27 cellular contexts compared by ENCODE assay signal in genomic region chr7:142899661-142900060, GRCh38. TPM values are rescaled to one million over a fixed set of nuclear protein-coding genes. Genes with fewer than 3 reads are reported as not detected.
"Had no signal": no experiment of that assay in that cellular context is flagged by ENCODE, and none has a peak within 500 bp of the region (broad histone marks: within the 10 kb centered on the region; RNA-seq: fewer than 3 reads in every experiment).

No MANE protein-coding gene starts in this region.

- H3K27ac Mint-ChIP-seq: IgD-negative memory B cell had no signal

- H3K36me3 Mint-ChIP-seq: IgD-negative memory B cell had no signal

- H3K4me2 ChIP-seq: KMS-11 had no signal

- H3K27ac ChIP-seq: HL-60, KMS-11, SJCRH30 had no signal

- H3K9me3 ChIP-seq: SJCRH30 had no signal

- H3K4me3 Mint-ChIP-seq: IgD-negative memory B cell had no signal

- DNase-seq: Kasumi-1; MM.1S; NCI-H1092 treated with DMSO at 0.1 percent for 48 hours; NCI-H1417; NCI-H1436 treated with DMSO at 0.1 percent for 48 hours; NCI-H1694; NCI-H187 treated with DMSO at 0.1 percent for 48 hours; NCI-H2029 treated with DMSO at 0.1 percent for 48 hours; NCI-H2171 treated with DMSO at 0.1 percent for 48 hours; NCI-H524; NCI-H526 treated with DMSO at 0.1 percent for 48 hours; NCI-H748 treated with DMSO at 0.1 percent for 48 hours; NK-92 treated with Interleukin-12 subunit alpha and Interleukin-12 subunit beta, amount 100 ng/mL, for 24 hours; SHP77 treated with DMSO at 0.1 percent for 48 hours; SJCRH30 had no signal

- H3K4me1 ChIP-seq: SJCRH30 had no signal

- FAIRE-seq: HTR-8/SVneo, K562 had no signal

- H3K4me3 ChIP-seq: K562, SJCRH30 had no signal

- H3K36me3 ChIP-seq: SJCRH30 had no signal

- H3K4me1 Mint-ChIP-seq: IgD-negative memory B cell had no signal

- ATAC-seq: K562, Panc1, Right ventricle myocardium inferior, SK-N-SH treated with all-trans-retinoic acid at 6 μM for 48 hours had no signal

- H3K9ac ChIP-seq: KMS-11 had no signal

RNA-seq across cellular contexts. Expression of gene TRPV6, which starts 14.1 kb away (rescaled TPM):
- total RNA-seq: M059J, NCI-H460, OCI-LY7, Right ventricle myocardium inferior, SJCRH30 had no signal

RNA-seq across cellular contexts. Expression of gene TRPV5, which starts 33.9 kb away (rescaled TPM):
- total RNA-seq: K562, M059J, NCI-H460, PC-3, Right ventricle myocardium inferior, SJCRH30 had no signal

RNA-seq across cellular contexts. Expression of gene LLCFC1, which starts 39.6 kb away (rescaled TPM):
- total RNA-seq: K562, M059J, NCI-H460, OCI-LY7, PC-3, Right ventricle myocardium inferior, SJCRH30 had no signal

RNA-seq across cellular contexts. Expression of gene EPHB6, which starts 44.8 kb away (rescaled TPM):
- total RNA-seq: M059J, NCI-H460 had no signal
